ENCODE assay signal across 9 cellular contexts in genomic region chr19:19475845-19476828, GRCh38. TPM values are rescaled to one million over a fixed set of nuclear protein-coding genes. Genes with fewer than 3 reads are reported as not detected.
DNase-seq lines count a peak whose midpoint lies in the region; ATAC-seq and TF ChIP-seq lines count a peak whose summit lies in the region.
"Had no signal": no experiment of that assay in that cellular context is flagged by ENCODE, and none has a peak within 500 bp of the region (broad histone marks: within the 10 kb centered on the region; RNA-seq: fewer than 3 reads in every experiment).

No MANE protein-coding gene starts in this region.

- H3K27me3 ChIP-seq in SK-N-SH (ENCODE audit: insufficient read depth) (no peaks in the 10 kb centered on the region), psoas muscle (ENCODE audit: insufficient read depth in 3 of 3, low read length in 2 of 3) (no peaks in the 10 kb centered on the region)

- peak; percentile 43 for TF ChIP-seq RAD21 in SK-N-SH (IDR thresholded peaks at IDR 0.05; ENCODE audit: low read length)

- no peak overlapping the region for H3K4me3 ChIP-seq in SK-N-SH (ENCODE audit: low read depth in 2 of 2, low read length in 1 of 2)
- H3K4me3 ChIP-seq in fibroblast of pulmonary artery (replicated peaks; ENCODE audit: low read depth, low read length), result no peak overlapping the region
- H3K4me3 ChIP-seq in psoas muscle, result no peak overlapping the region

- POLR2A ChIA-PET in SK-N-SH (lab: Yijun Ruan, JAX), result interaction anchor here (0.6 kb wide), 1 partner anchor 62 kb away, joined by 3 read pairs; no protein-coding TSS in a partner anchor

- no peak overlapping the region for H3K4me2 ChIP-seq in SK-N-SH

- H3K4me1 ChIP-seq in SK-N-SH (ENCODE audit: control insufficient read depth in 1 of 2, insufficient read depth in 2 of 2, low read depth in 1 of 2, low read length in 1 of 2) (no peaks in the 10 kb centered on the region; a peak in 1 of 4 replicates), psoas muscle (peaks cover 24% of the 10 kb centered on the region)

- TF ChIP-seq CTCF in SK-N-SH (IDR thresholded peaks at IDR 0.05), result peak; percentile 29
- peak; percentile 59 for TF ChIP-seq CTCF in fibroblast of pulmonary artery (IDR thresholded peaks at IDR 0.05; ENCODE audit: low read length, missing control alignments)
- peak; percentile 21 for TF ChIP-seq CTCF in psoas muscle (IDR thresholded peaks at IDR 0.05)

- CTCF ChIA-PET in SK-N-SH (lab: Yijun Ruan, JAX), result interaction anchor here (0.6 to 1.8 kb wide), 5 partner anchors 14 to 329 kb away, joined by 3 to 7 read pairs (median 4); partner anchors contain the start of gene GATAD2A

- no peak for TF ChIP-seq EP300 in SK-N-SH (IDR thresholded peaks at IDR 0.05; ENCODE audit: borderline replicate concordance in 1 of 2, low read depth in 1 of 2, low read length in 1 of 2)

- no peak overlapping the region for H2AFZ ChIP-seq in SK-N-SH (ENCODE audit: low read depth)

- no peaks in the 10 kb centered on the region for H3K9me2 ChIP-seq in SK-N-SH

- H3K36me3 ChIP-seq in SK-N-SH (replicated peaks in 1 of 2; ENCODE audit: control insufficient read depth in 1 of 2, insufficient read depth in 2 of 2, low read length in 1 of 2), result peaks cover 3 to 13% of the 10 kb centered on the region in 2 experiments
- H3K36me3 ChIP-seq in psoas muscle (ENCODE audit: insufficient read depth in 1 of 2, low read depth in 1 of 2), result no peaks in the 10 kb centered on the region

- H3K9me3 ChIP-seq in SK-N-SH, result no peaks in the 10 kb centered on the region
- H3K9me3 ChIP-seq in psoas muscle, result no peaks in the 10 kb centered on the region

- H3K27ac ChIP-seq in SK-N-SH (ENCODE audit: low read depth in 2 of 2, low read length in 1 of 2), result no peak overlapping the region
- peak overlapping the region; percentile 78 for H3K27ac ChIP-seq in psoas muscle
- H3K27ac ChIP-seq: C4-2B had no signal

- peaks cover 19% of the 10 kb centered on the region for H4K20me1 ChIP-seq in SK-N-SH (ENCODE audit: insufficient read depth)

- 92% methylated on average over 17 of the region's 19 CpGs for WGBS in SK-N-SH (ENCODE audit: low lambda C conversion rate)
- WGBS in psoas muscle, 3 donors, result 64 to 76% (median 70%) methylated on average over 19 of the region's 19 CpGs

- ATAC-seq in psoas muscle (peak in 3 of 4 donors; percentile 20 to 40 (median 37)), HG02852 (IDR thresholded peaks at IDR 0.05; ENCODE audit: unreplicated experiment) (no peak), HG02588 (IDR thresholded peaks at IDR 0.05; ENCODE audit: unreplicated experiment) (no peak)

- no peak overlapping the region for H3K9ac ChIP-seq in SK-N-SH

- DNase-seq in NCI-H510A treated with DMSO at 0.1 percent for 48 hours (lab: John Stamatoyannopoulos, UW) (peak; percentile 20), NCI-H510A (lab: John Stamatoyannopoulos, UW) (no peak), SK-N-SH (no peak), fibroblast of pulmonary artery (ENCODE audit: low read depth) (peak; percentile 53), psoas muscle (peak in 1 of 2 donors; percentile 52), T1000 (lab: John Stamatoyannopoulos, UW) (no peak)

- peaks cover 4% of the 10 kb centered on the region for H3F3A ChIP-seq in SK-N-SH (replicated peaks; ENCODE audit: insufficient read depth)

- intact Hi-C loops in psoas muscle (cut with DNase I), result no loop called here

- H3K79me2 ChIP-seq in SK-N-SH (ENCODE audit: insufficient read depth), result peaks cover 99% of the 10 kb centered on the region

TF ChIP-seq in SK-N-SH, 30 proteins besides CTCF, POLR2A, EP300 and RAD21:
- TF ChIP-seq GABPA (IDR thresholded peaks at IDR 0.05; ENCODE audit: low read depth) (no peak), SMC3 (IDR thresholded peaks at IDR 0.05; ENCODE audit: low read depth, low read length) (peak; percentile 18; the same call in 1 of the 2 replicates)

RNA-seq across cellular contexts. Expression of gene TSSK6, which starts 39.2 kb away (rescaled TPM):
- 2.3 and 3.1 TPM in 2 replicates for polyA plus RNA-seq in SK-N-SH (2012; rRNA removed)
- polyA plus RNA-seq in SK-N-SH (2012; cell fraction: cytosol; rRNA removed), result 0.98 and 1.6 TPM in 2 replicates
- polyA plus RNA-seq in SK-N-SH (2012; cell fraction: nucleus; rRNA removed), result 3.3 and 4.1 TPM in 2 replicates
- total RNA-seq in psoas muscle, result 1 to 10 TPM in 1 of 4 donors, under 1 TPM in 2, not detected in 1; 0.50 to 1.9 (median 0.62) TPM
- polyA plus RNA-seq in psoas muscle, result 1 to 10 TPM in 2 of 3 donors, under 1 TPM in 1; 0.37 to 3.2 (median 1.4) TPM

RNA-seq across cellular contexts. Expression of gene NDUFA13, which starts 39.9 kb away (rescaled TPM):
- polyA plus RNA-seq in SK-N-SH (2012; rRNA removed) (1,643 and 1,828 TPM in 2 replicates), psoas muscle (100 to 1,000 TPM; 274 to 597 (median 487) TPM)
- 1,527 and 1,826 TPM in 2 replicates for polyA plus RNA-seq in SK-N-SH (2012; cell fraction: cytosol; rRNA removed)
- 640 and 822 TPM in 2 replicates for polyA plus RNA-seq in SK-N-SH (2012; cell fraction: nucleus; rRNA removed)
- total RNA-seq in psoas muscle, result 100 to 1,000 TPM; 438 to 648 (median 574) TPM

RNA-seq across cellular contexts. Expression of gene YJEFN3, which starts 52.6 kb away (rescaled TPM):
- 7.2 and 7.5 TPM in 2 replicates for polyA plus RNA-seq in SK-N-SH (2012; rRNA removed)
- polyA plus RNA-seq in SK-N-SH (2012; cell fraction: cytosol; rRNA removed), result 0.84 and 0.97 TPM in 2 replicates
- 66.2 and 111 TPM in 2 replicates for polyA plus RNA-seq in SK-N-SH (2012; cell fraction: nucleus; rRNA removed)
- 1 to 10 TPM; 1.1 to 2.4 (median 1.3) TPM for total RNA-seq in psoas muscle
- 1 to 10 TPM in 2 of 3 donors, under 1 TPM in 1; 1.00 to 2.9 (median 1.4) TPM for polyA plus RNA-seq in psoas muscle

Comparison
In these comparisons a context has a peak if more than half of its experiments do, and no peak if none do; other contexts are left out.
1. DNase-seq: peak in NCI-H510A treated with DMSO at 0.1 percent for 48 hours (single experiment) and fibroblast of pulmonary artery (single experiment); none in NCI-H510A (single experiment), SK-N-SH (single experiment) and T1000 (single experiment).
2. ATAC-seq: peak in psoas muscle (3 of 4); none in HG02852 (single experiment) and HG02588 (single experiment).
3. Peak in every context shown above with its lines, with median percentiles within 50 percentile points of each other: CTCF ChIP-seq.